Comparison of ENCODE assay signal across 1 cellular context in the genomic region with DNA sequence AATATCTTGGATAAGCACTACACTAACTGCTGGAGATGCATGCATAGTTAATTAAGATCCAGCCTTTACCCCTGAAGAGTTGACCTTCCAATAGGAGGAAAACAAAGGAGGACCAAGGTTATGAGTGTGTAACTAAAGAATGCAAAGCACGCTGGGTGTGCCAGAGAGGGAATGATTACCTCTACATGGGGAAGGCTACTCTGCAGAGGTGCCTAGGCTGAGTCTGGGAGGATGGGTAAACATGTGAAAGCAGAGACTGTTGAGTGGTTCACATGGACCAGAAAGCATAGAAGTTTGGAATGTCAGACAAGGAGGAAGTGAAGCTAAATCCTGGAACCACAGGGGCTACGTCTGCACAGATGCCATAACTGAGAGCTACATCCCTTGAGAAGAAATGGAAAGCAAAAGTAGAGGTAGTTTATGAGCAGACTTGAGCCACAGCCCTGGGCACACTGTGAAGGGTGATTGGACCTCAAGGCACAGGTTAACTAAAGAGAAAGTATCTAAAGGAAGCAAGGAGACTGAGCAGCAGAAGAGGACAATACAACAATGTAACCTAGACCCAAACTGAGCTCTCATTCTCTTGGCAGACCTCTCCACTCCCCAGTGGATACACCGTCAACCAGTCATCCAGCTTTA.
TF ChIP-seq lines count a peak whose summit lies in the region.

No MANE protein-coding gene starts in this region.

TF ChIP-seq in HCT116, 20 proteins besides CTCF, POLR2A, EP300 and RAD21 (continued from another document):
- no peak for TF ChIP-seq YY1 (IDR thresholded peaks at IDR 0.05; ENCODE audit: extremely low read depth, insufficient replicate concordance, low read depth, low read length)
- no peak for TF ChIP-seq POLR2AphosphoS5 (IDR thresholded peaks at IDR 0.05; ENCODE audit: low read depth, low read length)
- no peak for TF ChIP-seq JUND (IDR thresholded peaks at IDR 0.05)
- no peak for TF ChIP-seq FOSL1 (IDR thresholded peaks at IDR 0.05; ENCODE audit: low read depth)
- no peak for TF ChIP-seq SRF (IDR thresholded peaks at IDR 0.05; ENCODE audit: low read depth)
- no peak for TF ChIP-seq EZH2 (IDR thresholded peaks at IDR 0.05)
- TF ChIP-seq, protein P1, sequence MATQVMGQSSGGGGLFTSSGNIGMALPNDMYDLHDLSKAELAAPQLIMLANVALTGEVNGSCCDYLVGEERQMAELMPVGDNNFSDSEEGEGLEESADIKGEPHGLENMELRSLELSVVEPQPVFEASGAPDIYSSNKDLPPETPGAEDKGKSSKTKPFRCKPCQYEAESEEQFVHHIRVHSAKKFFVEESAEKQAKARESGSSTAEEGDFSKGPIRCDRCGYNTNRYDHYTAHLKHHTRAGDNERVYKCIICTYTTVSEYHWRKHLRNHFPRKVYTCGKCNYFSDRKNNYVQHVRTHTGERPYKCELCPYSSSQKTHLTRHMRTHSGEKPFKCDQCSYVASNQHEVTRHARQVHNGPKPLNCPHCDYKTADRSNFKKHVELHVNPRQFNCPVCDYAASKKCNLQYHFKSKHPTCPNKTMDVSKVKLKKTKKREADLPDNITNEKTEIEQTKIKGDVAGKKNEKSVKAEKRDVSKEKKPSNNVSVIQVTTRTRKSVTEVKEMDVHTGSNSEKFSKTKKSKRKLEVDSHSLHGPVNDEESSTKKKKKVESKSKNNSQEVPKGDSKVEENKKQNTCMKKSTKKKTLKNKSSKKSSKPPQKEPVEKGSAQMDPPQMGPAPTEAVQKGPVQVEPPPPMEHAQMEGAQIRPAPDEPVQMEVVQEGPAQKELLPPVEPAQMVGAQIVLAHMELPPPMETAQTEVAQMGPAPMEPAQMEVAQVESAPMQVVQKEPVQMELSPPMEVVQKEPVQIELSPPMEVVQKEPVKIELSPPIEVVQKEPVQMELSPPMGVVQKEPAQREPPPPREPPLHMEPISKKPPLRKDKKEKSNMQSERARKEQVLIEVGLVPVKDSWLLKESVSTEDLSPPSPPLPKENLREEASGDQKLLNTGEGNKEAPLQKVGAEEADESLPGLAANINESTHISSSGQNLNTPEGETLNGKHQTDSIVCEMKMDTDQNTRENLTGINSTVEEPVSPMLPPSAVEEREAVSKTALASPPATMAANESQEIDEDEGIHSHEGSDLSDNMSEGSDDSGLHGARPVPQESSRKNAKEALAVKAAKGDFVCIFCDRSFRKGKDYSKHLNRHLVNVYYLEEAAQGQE (IDR thresholded peaks at IDR 0.05; ENCODE audit: low read depth), result no peak
